10 cellular contexts compared by ENCODE assay signal in the genomic region with DNA sequence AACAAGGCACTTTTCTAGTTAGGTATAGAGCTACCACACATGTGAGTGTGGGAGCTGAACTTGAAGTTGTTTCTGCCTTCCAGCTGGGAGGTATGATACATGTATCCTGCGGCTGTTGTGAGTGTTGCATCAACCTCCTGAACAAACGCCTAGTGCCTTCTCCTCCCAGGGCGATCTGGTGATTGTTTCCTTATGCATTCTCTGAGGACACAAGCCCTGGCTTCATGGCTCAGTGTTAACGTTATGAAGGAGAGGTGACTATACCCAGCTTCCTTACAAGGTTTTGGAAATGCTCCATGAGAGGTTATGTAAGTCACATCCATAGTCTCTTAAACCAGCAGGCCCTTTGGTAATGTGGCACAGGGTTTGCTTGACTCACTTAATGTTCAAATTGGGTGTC.
DNase-seq lines count a peak whose midpoint lies in the region; ATAC-seq and TF ChIP-seq lines count a peak whose summit lies in the region.
"Had no signal": no experiment of that assay in that cellular context is flagged by ENCODE, and none has a peak within 500 bp of the region (broad histone marks: within the 10 kb centered on the region; RNA-seq: fewer than 3 reads in every experiment).

No MANE protein-coding gene starts in this region.

- H3K27me3 ChIP-seq in PC-9 (ENCODE audit: insufficient read depth, low read depth) = no peaks in the 10 kb centered on the region
- H3K27me3 ChIP-seq in esophagus squamous epithelium = no peaks in the 10 kb centered on the region
- no peaks in the 10 kb centered on the region for H3K27me3 ChIP-seq in gastrocnemius medialis
- H3K27me3 ChIP-seq in Karpas-422 (ENCODE audit: low read length) = no peaks in the 10 kb centered on the region
- H3K27me3 ChIP-seq: adrenal gland, neural progenitor cell had no signal

- no peak overlapping the region for H3K9ac ChIP-seq in Karpas-422 (ENCODE audit: low read length)
- H3K9ac ChIP-seq: neural progenitor cell had no signal

- H3K4me3 ChIP-seq in PC-9 = no peak overlapping the region
- H3K4me3 ChIP-seq in esophagus squamous epithelium = no peak overlapping the region
- no peak overlapping the region for H3K4me3 ChIP-seq in gastrocnemius medialis
- H3K4me3 ChIP-seq in Karpas-422 (ENCODE audit: low read length) = no peak overlapping the region
- H3K4me3 ChIP-seq: adrenal gland, neural progenitor cell had no signal

- H3K4me2 ChIP-seq in PC-9 (peak overlapping the region; percentile 54), Karpas-422 (ENCODE audit: low read depth, low read length, poor library complexity, severe bottlenecking) (no peak overlapping the region)
- H3K4me2 ChIP-seq: neural progenitor cell had no signal

- no peaks in the 10 kb centered on the region for H3K36me3 ChIP-seq in PC-9 (ENCODE audit: low read depth)
- no peaks in the 10 kb centered on the region for H3K36me3 ChIP-seq in esophagus squamous epithelium
- no peaks in the 10 kb centered on the region for H3K36me3 ChIP-seq in gastrocnemius medialis
- H3K36me3 ChIP-seq in Karpas-422 (ENCODE audit: insufficient read depth, low read length) = no peaks in the 10 kb centered on the region
- H3K36me3 ChIP-seq: adrenal gland, neural progenitor cell had no signal

- TF ChIP-seq CTCF in PC-9 (conservative IDR thresholded peaks at IDR 0.05) = no peak
- no peak for TF ChIP-seq CTCF in esophagus squamous epithelium (IDR thresholded peaks at IDR 0.05)
- no peak for TF ChIP-seq CTCF in gastrocnemius medialis (IDR thresholded peaks at IDR 0.05 in 4 of 5, conservative IDR thresholded peaks at IDR 0.05 in 1 of 5)

- POLR2A ChIA-PET in PC-9 (lab: Charles Lee; ENCODE audit: unreplicated experiment) = no interaction called here

- H3K27ac ChIP-seq in PC-9 (peak overlapping the region; percentile 76), esophagus squamous epithelium (peak overlapping the region; percentile 31 to 68 (median 54)), gastrocnemius medialis (peak overlapping the region in 3 of 4 donors; percentile 10 to 32 (median 22)), Karpas-422 (ENCODE audit: low read length) (no peak overlapping the region)
- H3K27ac ChIP-seq: neural progenitor cell had no signal

- no peaks in the 10 kb centered on the region for H3K9me2 ChIP-seq in PC-9 (ENCODE audit: insufficient read depth)
- no peaks in the 10 kb centered on the region for H3K9me2 ChIP-seq in Karpas-422 (replicated peaks; ENCODE audit: insufficient read depth, low read length)

- H3F3A ChIP-seq in PC-9 (ENCODE audit: insufficient read depth, low read depth) = peaks cover 31% of the 10 kb centered on the region

- no TSS peak for BruUV-seq in PC-9 (replicated peaks; lab: Mats Ljungman, UMichigan)

- H3K79me2 ChIP-seq in PC-9 (ENCODE audit: low read depth) = peaks cover 84% of the 10 kb centered on the region
- H3K79me2 ChIP-seq in Karpas-422 (ENCODE audit: low read length) = no peaks in the 10 kb centered on the region

- intact Hi-C loops in PC-9 (cut with micrococcal nuclease; ENCODE audit: unreplicated experiment) (loop anchor here (2.0 to 5.0 kb wide), 4 partner anchors 15 to 200 kb away; a partner anchor contains a TSS), esophagus squamous epithelium (cut with DNase I) (no loop called here), gastrocnemius medialis (cut with DNase I; ENCODE audit: low total_unique reads) (no loop called here)

- 22 to 28% methylated on average over 4 of the region's 4 CpGs for WGBS in esophagus squamous epithelium, 2 donors

- H4K20me1 ChIP-seq in PC-9 (ENCODE audit: insufficient read depth) = peaks cover 4% of the 10 kb centered on the region; the same call in 1 of the 2 replicates
- H4K20me1 ChIP-seq in Karpas-422 (ENCODE audit: insufficient read depth, low read depth, low read length) = peaks cover 74% of the 10 kb centered on the region

- TF ChIP-seq POLR2A in esophagus squamous epithelium (IDR thresholded peaks at IDR 0.05) = no peak
- no peak for TF ChIP-seq POLR2A in gastrocnemius medialis (IDR thresholded peaks at IDR 0.05)

- in situ Hi-C loops in gastrocnemius medialis (cut with MboI; ENCODE audit: low sequenced_read_pairs in 4 of 4) = no loop called here

- H3K4me1 ChIP-seq in PC-9 (replicated peaks; ENCODE audit: insufficient read depth) = peaks cover 54% of the 10 kb centered on the region
- H3K4me1 ChIP-seq in esophagus squamous epithelium = peaks cover 5 to 49% (median 22%) of the 10 kb centered on the region in 3 donors
- H3K4me1 ChIP-seq in gastrocnemius medialis = peaks cover 13 to 39% of the 10 kb centered on the region in 2 donors
- H3K4me1 ChIP-seq in Karpas-422 (ENCODE audit: low read length) = peaks cover 78% of the 10 kb centered on the region

- no peaks in the 10 kb centered on the region for H3K9me3 ChIP-seq in PC-9 (ENCODE audit: insufficient read depth, low read depth)
- no peaks in the 10 kb centered on the region for H3K9me3 ChIP-seq in esophagus squamous epithelium
- no peaks in the 10 kb centered on the region for H3K9me3 ChIP-seq in gastrocnemius medialis
- H3K9me3 ChIP-seq in Karpas-422 (ENCODE audit: low read length) = no peaks in the 10 kb centered on the region
- H3K9me3 ChIP-seq: adrenal gland had no signal

- DNase-seq in GM04503 (ENCODE audit: low read depth) (peak; percentile 97), PC-9 (peak; percentile 58 to 98), esophagus squamous epithelium (lab: John Stamatoyannopoulos, UW) (no peak), gastrocnemius medialis (no peak), NCI-H2081 (lab: John Stamatoyannopoulos, UW) (no peak), DMS114 treated with DMSO at 0.1 percent for 48 hours (lab: John Stamatoyannopoulos, UW; ENCODE audit: unreplicated experiment) (no peak), Karpas-422 (no peak), 8988T (no peak)

- CTCF ChIA-PET in PC-9 (lab: Charles Lee) = interaction anchor here (0.9 kb wide), 1 partner anchor 10 kb away, joined by 4 read pairs; no protein-coding TSS in a partner anchor

- H2AFZ ChIP-seq in PC-9 (no peak overlapping the region), Karpas-422 (ENCODE audit: low read length) (no peak overlapping the region)
- H2AFZ ChIP-seq: neural progenitor cell had no signal

- no peak for ATAC-seq in gastrocnemius medialis

Comparison
In these comparisons a context has a peak if more than half of its experiments do, and no peak if none do; other contexts are left out.
1. DNase-seq: peak in GM04503 (single experiment) and PC-9 (2 of 2); none in esophagus squamous epithelium (single experiment), gastrocnemius medialis (0 of 2), NCI-H2081 (0 of 2), DMS114 treated with DMSO at 0.1 percent for 48 hours (single experiment), Karpas-422 (single experiment) and 8988T (single experiment).